16 cellular contexts compared by ENCODE assay signal in genomic region chr7:107318523-107319160, GRCh38.
DNase-seq lines count a peak whose midpoint lies in the region; ATAC-seq, FAIRE-seq and TF ChIP-seq lines count a peak whose summit lies in the region.
"Had no signal": no experiment of that assay in that cellular context is flagged by ENCODE, and none has a peak within 500 bp of the region (broad histone marks: within the 10 kb centered on the region; RNA-seq: fewer than 3 reads in every experiment).

No MANE protein-coding gene starts in this region.

- H3K4me3 ChIP-seq in bronchial epithelial cell (ENCODE audit: low read depth, low read length): no peak overlapping the region
- H3K4me3 ChIP-seq: stomach, vagina had no signal

- no peak for TF ChIP-seq CTCF in bronchial epithelial cell (IDR thresholded peaks at IDR 0.05; ENCODE audit: insufficient read depth, low read length, severe bottlenecking)

- H3K27me3 ChIP-seq in bronchial epithelial cell (ENCODE audit: control insufficient read depth, insufficient read depth, low read length): no peaks in the 10 kb centered on the region
- H3K27me3 ChIP-seq: stomach, vagina had no signal

- ATAC-seq in left colon (peak; percentile 99), GM21576 (IDR thresholded peaks at IDR 0.05; ENCODE audit: unreplicated experiment) (no peak), HG02610 (IDR thresholded peaks at IDR 0.05; ENCODE audit: unreplicated experiment) (no peak)
- ATAC-seq: activated CD8-positive, alpha-beta memory T cell treated with anti-CD3 and anti-CD28 coated beads, Interleukin-2, amount 10 ng/mL, durations not matched to agents 7 days and 5 days had no signal

- no peak for FAIRE-seq in bronchial epithelial cell (lab: Jason Lieb, UNC)
- FAIRE-seq: D721Med, GM19239 had no signal

- intact Hi-C loops in left colon (cut with DNase I, micrococcal nuclease): no loop called here

- no peaks in the 10 kb centered on the region for H3K36me3 ChIP-seq in bronchial epithelial cell (ENCODE audit: control insufficient read depth, insufficient read depth, low read length)

- DNase-seq in ELR (ENCODE audit: low read depth) (peak; percentile 31), NCI-H82 (lab: John Stamatoyannopoulos, UW) (peak; percentile 87), bronchial epithelial cell (ENCODE audit: low read depth) (peak; percentile 26), left colon (no peak), NCI-H2196 treated with DMSO at 0.1 percent for 48 hours (lab: John Stamatoyannopoulos, UW; ENCODE audit: unreplicated experiment) (no peak)
- DNase-seq in activated CD4-positive, alpha-beta T cell treated with anti-CD3 and anti-CD28 coated beads, Interleukin-2, amount 50 U/mL, for 1 hour: no peak
- DNase-seq: activated CD8-positive, alpha-beta memory T cell treated with anti-CD3 and anti-CD28 coated beads, Interleukin-2, amount 10 ng/mL, durations not matched to agents 7 days and 5 days; kidney glomerular epithelial cell; NCI-H1092; posterior cingulate gyrus; stomach had no signal

Comparison
In these comparisons a context has a peak if more than half of its experiments do, and no peak if none do; other contexts are left out.
1. DNase-seq: peak in ELR (single experiment), NCI-H82 (single experiment) and bronchial epithelial cell (single experiment); none in left colon (0 of 2), NCI-H2196 treated with DMSO at 0.1 percent for 48 hours (single experiment) and activated CD4-positive, alpha-beta T cell treated with anti-CD3 and anti-CD28 coated beads, Interleukin-2, amount 50 U/mL, for 1 hour (single experiment).